In the genomic region with DNA sequence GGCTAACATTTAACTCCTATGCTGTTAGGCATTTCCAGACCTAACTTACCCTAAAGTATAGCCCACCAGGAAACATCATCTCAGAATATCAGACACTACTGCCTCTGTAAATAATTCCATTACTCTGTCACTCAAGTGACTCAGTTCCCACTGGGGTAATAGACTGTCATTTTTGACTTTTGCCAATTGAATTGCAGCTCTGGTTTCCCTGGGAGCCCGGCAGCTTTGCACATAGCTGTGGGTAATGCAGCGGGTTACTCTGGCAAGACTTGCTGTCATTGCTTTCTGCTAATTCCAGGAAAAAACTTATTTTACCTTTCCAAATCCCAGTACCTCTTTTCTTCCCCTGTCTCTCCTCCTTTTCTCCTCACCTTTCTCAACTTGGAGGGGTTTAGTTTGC, we compare ENCODE assay signal across 2 cellular contexts.
TF ChIP-seq lines count a peak whose summit lies in the region.

No MANE protein-coding gene starts in this region.

TF ChIP-seq in GM23338, 12 proteins besides CTCF, POLR2A, EP300 and RAD21 (continued from another document):
- TF ChIP-seq, protein P1, sequence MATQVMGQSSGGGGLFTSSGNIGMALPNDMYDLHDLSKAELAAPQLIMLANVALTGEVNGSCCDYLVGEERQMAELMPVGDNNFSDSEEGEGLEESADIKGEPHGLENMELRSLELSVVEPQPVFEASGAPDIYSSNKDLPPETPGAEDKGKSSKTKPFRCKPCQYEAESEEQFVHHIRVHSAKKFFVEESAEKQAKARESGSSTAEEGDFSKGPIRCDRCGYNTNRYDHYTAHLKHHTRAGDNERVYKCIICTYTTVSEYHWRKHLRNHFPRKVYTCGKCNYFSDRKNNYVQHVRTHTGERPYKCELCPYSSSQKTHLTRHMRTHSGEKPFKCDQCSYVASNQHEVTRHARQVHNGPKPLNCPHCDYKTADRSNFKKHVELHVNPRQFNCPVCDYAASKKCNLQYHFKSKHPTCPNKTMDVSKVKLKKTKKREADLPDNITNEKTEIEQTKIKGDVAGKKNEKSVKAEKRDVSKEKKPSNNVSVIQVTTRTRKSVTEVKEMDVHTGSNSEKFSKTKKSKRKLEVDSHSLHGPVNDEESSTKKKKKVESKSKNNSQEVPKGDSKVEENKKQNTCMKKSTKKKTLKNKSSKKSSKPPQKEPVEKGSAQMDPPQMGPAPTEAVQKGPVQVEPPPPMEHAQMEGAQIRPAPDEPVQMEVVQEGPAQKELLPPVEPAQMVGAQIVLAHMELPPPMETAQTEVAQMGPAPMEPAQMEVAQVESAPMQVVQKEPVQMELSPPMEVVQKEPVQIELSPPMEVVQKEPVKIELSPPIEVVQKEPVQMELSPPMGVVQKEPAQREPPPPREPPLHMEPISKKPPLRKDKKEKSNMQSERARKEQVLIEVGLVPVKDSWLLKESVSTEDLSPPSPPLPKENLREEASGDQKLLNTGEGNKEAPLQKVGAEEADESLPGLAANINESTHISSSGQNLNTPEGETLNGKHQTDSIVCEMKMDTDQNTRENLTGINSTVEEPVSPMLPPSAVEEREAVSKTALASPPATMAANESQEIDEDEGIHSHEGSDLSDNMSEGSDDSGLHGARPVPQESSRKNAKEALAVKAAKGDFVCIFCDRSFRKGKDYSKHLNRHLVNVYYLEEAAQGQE (IDR thresholded peaks at IDR 0.05; ENCODE audit: unreplicated experiment), result no peak
- TF ChIP-seq EZH2 (IDR thresholded peaks at IDR 0.05; ENCODE audit: low read depth, unreplicated experiment) (no peak), ZNF331 (CRISPR knock-in tag; IDR thresholded peaks at IDR 0.05; ENCODE audit: low read depth) (no peak), POLR2AphosphoS5 (IDR thresholded peaks at IDR 0.05; ENCODE audit: low read depth) (no peak)
- TF ChIP-seq, protein P2, sequence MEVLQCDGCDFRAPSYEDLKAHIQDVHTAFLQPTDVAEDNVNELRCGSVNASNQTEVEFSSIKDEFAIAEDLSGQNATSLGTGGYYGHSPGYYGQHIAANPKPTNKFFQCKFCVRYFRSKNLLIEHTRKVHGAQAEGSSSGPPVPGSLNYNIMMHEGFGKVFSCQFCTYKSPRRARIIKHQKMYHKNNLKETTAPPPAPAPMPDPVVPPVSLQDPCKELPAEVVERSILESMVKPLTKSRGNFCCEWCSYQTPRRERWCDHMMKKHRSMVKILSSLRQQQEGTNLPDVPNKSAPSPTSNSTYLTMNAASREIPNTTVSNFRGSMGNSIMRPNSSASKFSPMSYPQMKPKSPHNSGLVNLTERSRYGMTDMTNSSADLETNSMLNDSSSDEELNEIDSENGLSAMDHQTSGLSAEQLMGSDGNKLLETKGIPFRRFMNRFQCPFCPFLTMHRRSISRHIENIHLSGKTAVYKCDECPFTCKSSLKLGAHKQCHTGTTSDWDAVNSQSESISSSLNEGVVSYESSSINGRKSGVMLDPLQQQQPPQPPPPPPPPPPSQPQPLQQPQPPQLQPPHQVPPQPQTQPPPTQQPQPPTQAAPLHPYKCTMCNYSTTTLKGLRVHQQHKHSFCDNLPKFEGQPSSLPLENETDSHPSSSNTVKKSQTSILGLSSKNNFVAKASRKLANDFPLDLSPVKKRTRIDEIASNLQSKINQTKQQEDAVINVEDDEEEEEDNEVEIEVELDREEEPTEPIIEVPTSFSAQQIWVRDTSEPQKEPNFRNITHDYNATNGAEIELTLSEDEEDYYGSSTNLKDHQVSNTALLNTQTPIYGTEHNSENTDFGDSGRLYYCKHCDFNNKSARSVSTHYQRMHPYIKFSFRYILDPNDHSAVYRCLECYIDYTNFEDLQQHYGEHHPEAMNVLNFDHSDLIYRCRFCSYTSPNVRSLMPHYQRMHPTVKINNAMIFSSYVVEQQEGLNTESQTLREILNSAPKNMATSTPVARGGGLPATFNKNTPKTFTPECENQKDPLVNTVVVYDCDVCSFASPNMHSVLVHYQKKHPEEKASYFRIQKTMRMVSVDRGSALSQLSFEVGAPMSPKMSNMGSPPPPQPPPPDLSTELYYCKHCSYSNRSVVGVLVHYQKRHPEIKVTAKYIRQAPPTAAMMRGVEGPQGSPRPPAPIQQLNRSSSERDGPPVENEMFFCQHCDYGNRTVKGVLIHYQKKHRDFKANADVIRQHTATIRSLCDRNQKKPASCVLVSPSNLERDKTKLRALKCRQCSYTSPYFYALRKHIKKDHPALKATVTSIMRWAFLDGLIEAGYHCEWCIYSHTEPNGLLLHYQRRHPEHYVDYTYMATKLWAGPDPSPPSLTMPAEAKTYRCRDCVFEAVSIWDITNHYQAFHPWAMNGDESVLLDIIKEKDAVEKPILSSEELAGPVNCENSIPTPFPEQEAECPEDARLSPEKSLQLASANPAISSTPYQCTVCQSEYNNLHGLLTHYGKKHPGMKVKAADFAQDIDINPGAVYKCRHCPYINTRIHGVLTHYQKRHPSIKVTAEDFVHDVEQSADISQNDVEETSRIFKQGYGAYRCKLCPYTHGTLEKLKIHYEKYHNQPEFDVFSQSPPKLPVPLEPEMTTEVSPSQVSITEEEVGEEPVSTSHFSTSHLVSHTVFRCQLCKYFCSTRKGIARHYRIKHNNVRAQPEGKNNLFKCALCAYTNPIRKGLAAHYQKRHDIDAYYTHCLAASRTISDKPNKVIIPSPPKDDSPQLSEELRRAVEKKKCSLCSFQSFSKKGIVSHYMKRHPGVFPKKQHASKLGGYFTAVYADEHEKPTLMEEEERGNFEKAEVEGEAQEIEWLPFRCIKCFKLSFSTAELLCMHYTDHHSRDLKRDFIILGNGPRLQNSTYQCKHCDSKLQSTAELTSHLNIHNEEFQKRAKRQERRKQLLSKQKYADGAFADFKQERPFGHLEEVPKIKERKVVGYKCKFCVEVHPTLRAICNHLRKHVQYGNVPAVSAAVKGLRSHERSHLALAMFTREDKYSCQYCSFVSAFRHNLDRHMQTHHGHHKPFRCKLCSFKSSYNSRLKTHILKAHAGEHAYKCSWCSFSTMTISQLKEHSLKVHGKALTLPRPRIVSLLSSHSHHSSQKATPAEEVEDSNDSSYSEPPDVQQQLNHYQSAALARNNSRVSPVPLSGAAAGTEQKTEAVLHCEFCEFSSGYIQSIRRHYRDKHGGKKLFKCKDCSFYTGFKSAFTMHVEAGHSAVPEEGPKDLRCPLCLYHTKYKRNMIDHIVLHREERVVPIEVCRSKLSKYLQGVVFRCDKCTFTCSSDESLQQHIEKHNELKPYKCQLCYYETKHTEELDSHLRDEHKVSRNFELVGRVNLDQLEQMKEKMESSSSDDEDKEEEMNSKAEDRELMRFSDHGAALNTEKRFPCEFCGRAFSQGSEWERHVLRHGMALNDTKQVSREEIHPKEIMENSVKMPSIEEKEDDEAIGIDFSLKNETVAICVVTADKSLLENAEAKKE (CRISPR knock-in tag; IDR thresholded peaks at IDR 0.05), result no peak

TF ChIP-seq in neural cell, 6 proteins besides CTCF, POLR2A, EP300 and RAD21 (continued from another document):
- TF ChIP-seq, protein P1 (IDR thresholded peaks at IDR 0.05; ENCODE audit: borderline replicate concordance), result no peak
- TF ChIP-seq MXI1 (conservative IDR thresholded peaks at IDR 0.05; ENCODE audit: poor library complexity, severe bottlenecking), result peak; percentile 22
- no peak for TF ChIP-seq EZH2 (IDR thresholded peaks at IDR 0.05; ENCODE audit: borderline replicate concordance, insufficient read depth, low read length, poor library complexity, severe bottlenecking)
